8 cellular contexts compared by ENCODE assay signal in the genomic region with DNA sequence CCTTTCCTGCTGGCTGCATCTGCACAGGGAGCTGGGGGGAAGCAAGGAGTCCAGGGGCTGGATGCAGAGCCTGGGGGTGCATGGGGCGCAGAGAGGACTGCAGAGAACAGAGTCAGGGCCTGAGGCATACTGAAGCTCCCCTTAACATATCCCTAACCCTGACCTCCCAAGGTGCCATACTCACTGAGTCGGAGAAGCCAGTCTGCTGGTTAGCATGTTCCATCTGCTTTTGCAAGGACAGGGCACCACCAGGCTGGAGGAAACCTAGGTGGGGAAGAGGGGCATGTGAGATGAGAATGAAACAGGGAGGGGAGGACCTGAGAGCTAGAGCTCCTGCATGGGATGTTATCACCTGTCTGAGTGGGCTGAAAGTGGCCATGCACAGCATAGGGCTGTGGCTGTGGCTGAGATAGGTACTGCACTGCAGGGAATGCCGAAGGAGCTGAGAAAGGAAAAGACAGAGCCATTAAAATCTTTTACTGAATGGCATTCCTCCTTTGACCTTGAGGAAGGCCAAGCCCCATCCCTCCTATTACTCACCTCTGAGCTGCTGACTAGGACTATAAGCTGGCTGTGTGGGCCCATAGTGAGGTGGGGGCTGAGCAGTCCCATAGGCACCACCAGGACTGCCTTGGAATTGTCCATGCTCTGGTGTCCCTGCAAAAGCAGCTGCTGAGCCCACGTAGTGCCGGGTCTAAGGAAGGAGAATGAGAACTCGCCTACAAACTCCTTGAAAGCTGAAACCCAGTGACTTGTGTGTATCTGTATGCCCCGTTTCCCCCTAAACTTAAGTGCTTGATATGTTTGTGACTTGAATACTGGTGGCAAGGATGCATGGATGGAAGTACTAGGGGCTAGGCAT. TPM values are rescaled to one million over a fixed set of nuclear protein-coding genes. Genes with fewer than 3 reads are reported as not detected.
A peak's percentile ranks its signal among the peaks of the same experiment; 100 is the strongest.
DNase-seq lines count a peak whose midpoint lies in the region; TF ChIP-seq lines count a peak whose summit lies in the region.

No MANE protein-coding gene starts in this region.

- no peak overlapping the region for H3K27ac ChIP-seq in neural progenitor cell
- no peak overlapping the region for H3K27ac ChIP-seq in ascending aorta

- peaks cover 60% of the 10 kb centered on the region for H3K4me1 Mint-ChIP-seq in brain
- H3K4me1 Mint-ChIP-seq in neural progenitor cell: peaks cover 46% of the 10 kb centered on the region

- CTCF ChIA-PET in GM10248 (lab: Yijun Ruan, JAX): interaction anchor here (0.9 to 4.2 kb wide), 7 partner anchors 9 to 123 kb away, joined by 3 to 32 read pairs (median 3); partner anchors contain the start of genes TMEM102 and TMEM95

- H3K4me3 ChIP-seq in GM12865 (ENCODE audit: low read depth, low read length) (no peak overlapping the region), NB4 (ENCODE audit: low read depth, low read length) (peak overlapping the region; percentile 73), neural progenitor cell (no peak overlapping the region), ascending aorta (peak overlapping the region in 1 of 2 donors; percentile 6)

- H3K79me2 ChIP-seq in neural progenitor cell (ENCODE audit: low read depth): peaks cover 54% of the 10 kb centered on the region

- POLR2A ChIA-PET in GM10248 (lab: Yijun Ruan, JAX): interaction anchor here (1.9 kb wide), 1 partner anchor 16 kb away, joined by 5 read pairs; the partner anchor contains the start of gene NEURL4

- H3K4me1 ChIP-seq in neural progenitor cell: peaks cover 12% of the 10 kb centered on the region
- peaks cover 13 to 45% of the 10 kb centered on the region in 2 donors for H3K4me1 ChIP-seq in ascending aorta

- no peak overlapping the region for H2AFZ ChIP-seq in neural progenitor cell (replicated peaks)

- no peak overlapping the region for H3K4me2 ChIP-seq in neural progenitor cell

- H3K27me3 Mint-ChIP-seq in brain: peaks cover 3% of the 10 kb centered on the region
- H3K27me3 Mint-ChIP-seq in neural progenitor cell (ENCODE audit: insufficient read depth, low read depth): peaks cover 12% of the 10 kb centered on the region

- H3F3A ChIP-seq in neural progenitor cell (ENCODE audit: low read depth): peaks cover 79% of the 10 kb centered on the region

- no peak for TF ChIP-seq POLR2A in NB4 (IDR thresholded peaks at IDR 0.05; ENCODE audit: extremely low read depth, insufficient read length)

- H3K27me3 ChIP-seq in neural progenitor cell (no peaks in the 10 kb centered on the region), ascending aorta (no peaks in the 10 kb centered on the region)

- H4K20me1 ChIP-seq in neural progenitor cell (ENCODE audit: low read depth): peaks cover 59% of the 10 kb centered on the region

- TF ChIP-seq CTCF in GM12865 (IDR thresholded peaks at IDR 0.05; ENCODE audit: insufficient read depth, low read depth, low read length, missing control alignments) (no peak), NB4 (IDR thresholded peaks at IDR 0.05; ENCODE audit: low read depth, low read length) (no peak), brain (conservative IDR thresholded peaks at IDR 0.05) (no peak), neural progenitor cell (IDR thresholded peaks at IDR 0.05) (no peak), ascending aorta (IDR thresholded peaks at IDR 0.05) (peak in 1 of 3 experiments; percentile 6), GM10248 (IDR thresholded peaks at IDR 0.05; ENCODE audit: control extremely low read depth, extremely low read depth, low read depth, missing control alignments) (no peak)

- H3K9me3 ChIP-seq in neural progenitor cell (ENCODE audit: low read depth) (no peaks in the 10 kb centered on the region), ascending aorta (no peaks in the 10 kb centered on the region)

- peaks cover 66% of the 10 kb centered on the region for H3K36me3 Mint-ChIP-seq in brain
- peaks cover 33% of the 10 kb centered on the region for H3K36me3 Mint-ChIP-seq in neural progenitor cell

- peak overlapping the region in 4 of 5 experiments; percentile 35 to 93 (median 63) for H3K27ac Mint-ChIP-seq in brain
- no peak overlapping the region for H3K27ac Mint-ChIP-seq in neural progenitor cell

- H3K9me3 Mint-ChIP-seq in brain (no peaks in the 10 kb centered on the region), neural progenitor cell (no peaks in the 10 kb centered on the region)

- intact Hi-C loops in ascending aorta (cut with DNase I): no loop called here

- DNase-seq in GM12865 (ENCODE audit: low read depth): peak; percentile 57
- DNase-seq in NB4 (ENCODE audit: low read depth): peak; percentile 39
- DNase-seq in neural progenitor cell (ENCODE audit: low spot score): no peak
- DNase-seq in ascending aorta (ENCODE audit: low spot score in 2 of 2): no peak
- DNase-seq in GM10248 (ENCODE audit: extremely low spot score): no peak
- DNase-seq in COR-L47 (lab: John Stamatoyannopoulos, UW): no peak
- no peak for DNase-seq in central memory CD4-positive, alpha-beta T cell

- H3K36me3 ChIP-seq in neural progenitor cell: peaks cover 4% of the 10 kb centered on the region
- peaks cover 58 to 59% of the 10 kb centered on the region in 2 donors for H3K36me3 ChIP-seq in ascending aorta

- H3K9ac ChIP-seq in neural progenitor cell: no peak overlapping the region

- H3K4me3 Mint-ChIP-seq in brain: peak overlapping the region; percentile 85 to 92 (median 89)
- H3K4me3 Mint-ChIP-seq in neural progenitor cell: peak overlapping the region; percentile 89

RNA-seq across cellular contexts. Expression of gene GPS2, which starts 1.9 kb away (rescaled TPM):
- 128 TPM for polyA plus RNA-seq in brain (ENCODE audit: insufficient read depth, low read depth, low replicate concordance)
- total RNA-seq in neural progenitor cell (ENCODE audit: low replicate concordance) (20.5 and 41.8 TPM in 2 replicates), ascending aorta (52.4 TPM)

RNA-seq across cellular contexts. Expression of gene EIF5A, which starts 5.8 kb away (rescaled TPM):
- polyA plus RNA-seq in brain (ENCODE audit: insufficient read depth, low read depth, low replicate concordance): 562 TPM
- 251 and 370 TPM in 2 replicates for total RNA-seq in neural progenitor cell (ENCODE audit: low replicate concordance)
- 248 TPM for total RNA-seq in ascending aorta

RNA-seq across cellular contexts. Expression of gene NEURL4, which starts 15.9 kb away (rescaled TPM):
- polyA plus RNA-seq in brain (ENCODE audit: insufficient read depth, low read depth, low replicate concordance): 25.3 TPM
- total RNA-seq in neural progenitor cell (ENCODE audit: low replicate concordance) (5.1 and 26.3 TPM in 2 replicates), ascending aorta (22.0 TPM)

RNA-seq across cellular contexts. Expression of gene YBX2, which starts 18.8 kb away (rescaled TPM):
- polyA plus RNA-seq in brain (ENCODE audit: insufficient read depth, low read depth, low replicate concordance): 41.4 TPM
- 2.7 and 9.1 TPM in 2 replicates for total RNA-seq in neural progenitor cell (ENCODE audit: low replicate concordance)
- not detected for total RNA-seq in ascending aorta

RNA-seq across cellular contexts. Expression of gene ACAP1, which starts 23.1 kb away (rescaled TPM):
- 1.7 TPM for polyA plus RNA-seq in brain (ENCODE audit: insufficient read depth, low read depth, low replicate concordance)
- total RNA-seq in neural progenitor cell (ENCODE audit: low replicate concordance): 0.65 and 2.7 TPM in 2 replicates
- total RNA-seq in ascending aorta: 12.0 TPM

Comparison
In these comparisons a context has a peak if more than half of its experiments do, and no peak if none do; other contexts are left out.
1. DNase-seq: peak in GM12865 (single experiment) and NB4 (single experiment); none in neural progenitor cell (single experiment), ascending aorta (0 of 2), GM10248 (single experiment), COR-L47 (single experiment) and central memory CD4-positive, alpha-beta T cell (single experiment).